8 cellular contexts compared by ENCODE assay signal in genomic region chr2:193695367-193695766, GRCh38.
DNase-seq lines count a peak whose midpoint lies in the region; ATAC-seq and TF ChIP-seq lines count a peak whose summit lies in the region.

No MANE protein-coding gene starts in this region.

- DNase-seq in NCI-H82 (lab: John Stamatoyannopoulos, UW) (peak; percentile 64), NCI-H82 treated with DMSO at 0.1 percent for 48 hours (lab: John Stamatoyannopoulos, UW; ENCODE audit: unreplicated experiment) (no peak), RKO (ENCODE audit: low spot score) (peak; percentile 69), inferior parietal cortex (ENCODE audit: extremely low spot score) (peak; percentile 10), mesothelial cell of epicardium (ENCODE audit: low spot score in 2 of 2, unreplicated experiment in 2 of 2) (no peak)

- H3K4me1 Mint-ChIP-seq in mesothelial cell of epicardium, result peaks cover 5% of the 10 kb centered on the region

- no peaks in the 10 kb centered on the region for H3K36me3 Mint-ChIP-seq in mesothelial cell of epicardium

- H3K27me3 Mint-ChIP-seq in mesothelial cell of epicardium (ENCODE audit: low read depth), result no peaks in the 10 kb centered on the region

- no peak overlapping the region for H3K27ac Mint-ChIP-seq in mesothelial cell of epicardium

- ATAC-seq in HG03520 (IDR thresholded peaks at IDR 0.05; ENCODE audit: unreplicated experiment) (peak; percentile 66), HG03025 (IDR thresholded peaks at IDR 0.05; ENCODE audit: low FRiP score, unreplicated experiment) (no peak), GM21515 (IDR thresholded peaks at IDR 0.05; ENCODE audit: unreplicated experiment) (no peak)

- H3K4me3 Mint-ChIP-seq in mesothelial cell of epicardium, result no peak overlapping the region

- no peak for TF ChIP-seq CTCF in mesothelial cell of epicardium (IDR thresholded peaks at IDR 0.05; ENCODE audit: unreplicated experiment)

- H3K9me3 Mint-ChIP-seq in mesothelial cell of epicardium, result no peaks in the 10 kb centered on the region

Comparison
In these comparisons a context has a peak if more than half of its experiments do, and no peak if none do; other contexts are left out.
1. DNase-seq: peak in NCI-H82 (single experiment), RKO (single experiment) and inferior parietal cortex (single experiment); none in NCI-H82 treated with DMSO at 0.1 percent for 48 hours (single experiment) and mesothelial cell of epicardium (0 of 2).